Comparison of ENCODE assay signal across 8 cellular contexts in genomic region chr6:97068211-97068610, GRCh38.
DNase-seq lines count a peak whose midpoint lies in the region; ATAC-seq and TF ChIP-seq lines count a peak whose summit lies in the region.

No MANE protein-coding gene starts in this region.

- TF ChIP-seq CTCF in AG09319 (IDR thresholded peaks at IDR 0.05; ENCODE audit: low read depth, low read length), result peak; percentile 48
- peak; percentile 52 for TF ChIP-seq CTCF in GM13977 (IDR thresholded peaks at IDR 0.05; ENCODE audit: extremely low read depth, insufficient read depth, missing control alignments)
- TF ChIP-seq CTCF in gastroesophageal sphincter (IDR thresholded peaks at IDR 0.05), result peak; percentile 7 to 31 (median 22)

- H3K9me3 ChIP-seq in gastroesophageal sphincter, result no peaks in the 10 kb centered on the region

- no peak for TF ChIP-seq EP300 in gastroesophageal sphincter (IDR thresholded peaks at IDR 0.05)

- in situ Hi-C loops in GM13977 (cut with MboI; ENCODE audit: low pct_unique_long_range_greater_than_20kb, low sequenced_read_pairs, unreplicated experiment), result loop anchor here (10.0 to 25.0 kb wide), 2 partner anchors 327 to 531 kb away; no protein-coding TSS in a partner anchor

- no peaks in the 10 kb centered on the region for H3K36me3 ChIP-seq in gastroesophageal sphincter

- no peak overlapping the region for H3K4me3 ChIP-seq in gastroesophageal sphincter

- DNase-seq in AG09319 (ENCODE audit: extremely low read depth, low read depth), result no peak
- no peak for DNase-seq in GM13977 (ENCODE audit: low spot score)
- DNase-seq in HPDE6-E6E7 (ENCODE audit: extremely low spot score), result no peak
- no peak for DNase-seq in NCI-H2081 treated with DMSO at 0.1 percent for 48 hours (lab: John Stamatoyannopoulos, UW)

- TF ChIP-seq POLR2A in gastroesophageal sphincter (IDR thresholded peaks at IDR 0.05), result no peak

- peaks cover 7% of the 10 kb centered on the region for H3K27me3 ChIP-seq in gastroesophageal sphincter

- H3K27ac ChIP-seq in gastroesophageal sphincter, result no peak overlapping the region

- ATAC-seq in SK-N-SH treated with all-trans-retinoic acid at 6 μM for 48 hours (peak; percentile 46; the same call in 1 of the 3 replicates), gastroesophageal sphincter (no peak), GM21390 (IDR thresholded peaks at IDR 0.05; ENCODE audit: unreplicated experiment) (no peak), GM18861 (IDR thresholded peaks at IDR 0.05; ENCODE audit: unreplicated experiment) (no peak)

- no peaks in the 10 kb centered on the region for H3K4me1 ChIP-seq in gastroesophageal sphincter

- WGBS in gastroesophageal sphincter (ENCODE audit: low coverage in 1 of 2), 2 donors, result 47 to 53% methylated on average over 1 of the region's 1 CpG

TF ChIP-seq in SK-N-SH treated with all-trans-retinoic acid at 6 μM for 48 hours, 23 proteins besides CTCF, POLR2A, EP300 and RAD21:
- no peak for TF ChIP-seq GLIS3 (CRISPR knock-in tag; IDR thresholded peaks at IDR 0.05)
- TF ChIP-seq, protein P1, sequence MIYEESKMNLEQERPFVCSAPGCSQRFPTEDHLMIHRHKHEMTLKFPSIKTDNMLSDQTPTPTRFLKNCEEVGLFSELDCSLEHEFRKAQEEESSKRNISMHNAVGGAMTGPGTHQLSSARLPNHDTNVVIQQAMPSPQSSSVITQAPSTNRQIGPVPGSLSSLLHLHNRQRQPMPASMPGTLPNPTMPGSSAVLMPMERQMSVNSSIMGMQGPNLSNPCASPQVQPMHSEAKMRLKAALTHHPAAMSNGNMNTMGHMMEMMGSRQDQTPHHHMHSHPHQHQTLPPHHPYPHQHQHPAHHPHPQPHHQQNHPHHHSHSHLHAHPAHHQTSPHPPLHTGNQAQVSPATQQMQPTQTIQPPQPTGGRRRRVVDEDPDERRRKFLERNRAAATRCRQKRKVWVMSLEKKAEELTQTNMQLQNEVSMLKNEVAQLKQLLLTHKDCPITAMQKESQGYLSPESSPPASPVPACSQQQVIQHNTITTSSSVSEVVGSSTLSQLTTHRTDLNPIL (CRISPR knock-in tag; IDR thresholded peaks at IDR 0.05; ENCODE audit: low read depth), result no peak
- no peak for TF ChIP-seq ZFP3 (CRISPR knock-in tag; IDR thresholded peaks at IDR 0.05)
- no peak for TF ChIP-seq ZNF8 (CRISPR knock-in tag; IDR thresholded peaks at IDR 0.05)
- no peak for TF ChIP-seq ISL1 (CRISPR knock-in tag; IDR thresholded peaks at IDR 0.05)
- TF ChIP-seq TCF4 (CRISPR knock-in tag; IDR thresholded peaks at IDR 0.05; ENCODE audit: borderline replicate concordance), result no peak
TF ChIP-seq in SK-N-SH treated with all-trans-retinoic acid at 6 μM for 48 hours: peak in this region for 0.
